ENCODE assay signal across 17 cellular contexts in the genomic region with DNA sequence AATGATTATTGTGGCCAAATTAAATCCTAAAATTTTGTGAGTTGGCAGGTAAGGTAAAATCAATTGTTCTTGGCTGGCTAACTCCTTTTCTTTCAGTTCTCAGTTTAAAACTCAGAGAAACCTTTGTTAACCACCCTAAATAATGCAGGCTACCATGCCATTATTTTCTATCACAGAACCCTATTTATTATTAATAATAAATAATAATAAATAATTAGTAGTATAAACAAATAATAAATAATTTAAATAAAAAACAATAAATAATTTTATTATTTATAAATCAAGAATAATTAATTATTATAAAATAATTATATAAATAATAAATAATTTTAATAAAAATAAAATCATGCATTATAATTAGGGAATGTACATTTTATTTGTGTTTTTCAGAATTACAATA.
"Had no signal": no experiment of that assay in that cellular context is flagged by ENCODE, and none has a peak within 500 bp of the region (broad histone marks: within the 10 kb centered on the region; RNA-seq: fewer than 3 reads in every experiment).

No MANE protein-coding gene starts in this region.

- DNase-seq: cerebellar nuclear complex; dorsolateral prefrontal cortex; effector CD4-positive, alpha-beta T cell; gastrocnemius medialis; head of caudate nucleus; left cardiac atrium; left lung; mesenchymal stem cell; mucosa of descending colon; naive B cell; right lobe of liver; stimulated activated CD4-positive, alpha-beta T cell treated with anti-CD3 and anti-CD28 coated beads, Interleukin-2, amount 100 ng/mL, for 24 hours; stimulated activated CD4-positive, alpha-beta T cell treated with anti-CD3 and anti-CD28 coated beads, Interleukin-4, amount 100 ng/mL, for 24 hours; stimulated activated naive CD4-positive, alpha-beta T cell treated with Interleukin-2 at 50 U/mL for 16 hours; stomach; testis; tibial artery had no signal
